ENCODE assay signal across 9 cellular contexts in the genomic region with DNA sequence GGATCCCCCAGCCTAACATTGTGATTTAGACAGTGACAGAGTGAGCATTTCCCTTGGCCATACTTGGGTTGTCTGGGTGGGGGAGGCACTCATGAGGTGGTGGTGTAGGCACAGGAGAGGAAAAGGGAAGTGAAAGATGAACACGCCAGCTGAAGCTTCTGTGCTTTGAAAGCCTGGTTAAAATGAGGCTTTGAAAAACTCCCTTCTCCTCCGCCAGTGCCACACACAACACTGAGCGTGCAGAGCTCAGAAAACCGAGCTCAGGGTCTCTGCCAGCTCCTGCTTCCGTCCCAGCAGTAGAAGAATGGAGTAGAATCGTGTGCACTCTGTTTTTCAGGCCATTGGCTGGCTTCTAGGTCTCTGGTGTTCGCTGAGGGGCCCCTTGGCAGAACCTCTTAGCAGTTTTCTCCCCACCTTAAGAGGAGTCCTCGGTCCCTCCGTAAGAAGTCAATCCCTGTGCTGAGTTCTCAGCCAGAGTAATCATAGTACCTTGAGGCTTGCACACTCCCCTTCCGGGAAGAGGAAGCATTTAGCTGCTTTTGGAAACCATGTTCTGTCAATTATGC. TPM values are rescaled to one million over a fixed set of nuclear protein-coding genes. Genes with fewer than 3 reads are reported as not detected.
DNase-seq lines count a peak whose midpoint lies in the region; ATAC-seq and TF ChIP-seq lines count a peak whose summit lies in the region.
"Had no signal": no experiment of that assay in that cellular context is flagged by ENCODE, and none has a peak within 500 bp of the region (broad histone marks: within the 10 kb centered on the region; RNA-seq: fewer than 3 reads in every experiment).

No MANE protein-coding gene starts in this region.

- H3K27me3 Mint-ChIP-seq in dendritic cell treated with granulocyte-macrophage colony-stimulating factor and Interleukin-4, amounts not matched to agents 40 ng/mL and 50 ng/mL, for 4 days, result no peaks in the 10 kb centered on the region

- H3K36me3 Mint-ChIP-seq in dendritic cell treated with granulocyte-macrophage colony-stimulating factor and Interleukin-4, amounts not matched to agents 40 ng/mL and 50 ng/mL, for 4 days (ENCODE audit: low read depth), result peaks cover 52% of the 10 kb centered on the region

- H3K4me3 ChIP-seq in brain microvascular endothelial cell (ENCODE audit: low read depth, low read length) (no peak overlapping the region), foreskin fibroblast (ENCODE audit: low read depth in 1 of 2, low read length in 2 of 2) (no peak overlapping the region)

- H3K4me1 Mint-ChIP-seq in dendritic cell treated with granulocyte-macrophage colony-stimulating factor and Interleukin-4, amounts not matched to agents 40 ng/mL and 50 ng/mL, for 4 days (ENCODE audit: low read depth), result peaks cover 81% of the 10 kb centered on the region

- H3K27ac Mint-ChIP-seq in dendritic cell treated with granulocyte-macrophage colony-stimulating factor and Interleukin-4, amounts not matched to agents 40 ng/mL and 50 ng/mL, for 4 days, result peak overlapping the region; percentile 97

- no peaks in the 10 kb centered on the region for H3K27me3 ChIP-seq in brain microvascular endothelial cell (replicated peaks)

- DNase-seq in SKM-1 (lab: John Stamatoyannopoulos, UW; ENCODE audit: unreplicated experiment) (peak; percentile 72), sciatic nerve (ENCODE audit: low spot score) (no peak), brain microvascular endothelial cell (no peak), NCI-H226 (no peak), foreskin fibroblast (no peak)

- in situ Hi-C loops in brain microvascular endothelial cell (cut with HindIII; ENCODE audit: low pct_ligation_motif_present, low sequenced_read_pairs), result no loop called here

- peak; percentile 86 for ATAC-seq in GM19023 (IDR thresholded peaks at IDR 0.05; ENCODE audit: unreplicated experiment)
- peak; percentile 88 for ATAC-seq in HG02943 (IDR thresholded peaks at IDR 0.05; ENCODE audit: low read depth, unreplicated experiment)
- peak; percentile 53 for ATAC-seq in sciatic nerve

- H3K36me3 ChIP-seq in brain microvascular endothelial cell (replicated peaks), result peaks cover 2% of the 10 kb centered on the region

- intact Hi-C loops in dendritic cell treated with granulocyte-macrophage colony-stimulating factor and Interleukin-4, amounts not matched to agents 40 ng/mL and 50 ng/mL, for 4 days (cut with micrococcal nuclease), result loop anchor here (2.0 to 5.0 kb wide), 2 partner anchors 16 to 35 kb away; no protein-coding TSS in a partner anchor
- intact Hi-C loops in sciatic nerve (cut with DNase I), result no loop called here

- no peak overlapping the region for H3K27ac ChIP-seq in brain microvascular endothelial cell

- TF ChIP-seq CTCF in brain microvascular endothelial cell (IDR thresholded peaks at IDR 0.05; ENCODE audit: low read depth, low read length, missing control alignments) (no peak), foreskin fibroblast (IDR thresholded peaks at IDR 0.05; ENCODE audit: low read depth, low read length) (no peak)

- H3K9me3 Mint-ChIP-seq in dendritic cell treated with granulocyte-macrophage colony-stimulating factor and Interleukin-4, amounts not matched to agents 40 ng/mL and 50 ng/mL, for 4 days, result no peaks in the 10 kb centered on the region

- H3K4me3 Mint-ChIP-seq in dendritic cell treated with granulocyte-macrophage colony-stimulating factor and Interleukin-4, amounts not matched to agents 40 ng/mL and 50 ng/mL, for 4 days, result peak overlapping the region; percentile 64

RNA-seq across cellular contexts. Expression of gene PLEKHM2, which starts 12.9 kb away (rescaled TPM):
- total RNA-seq in sciatic nerve, result 67.8 TPM

RNA-seq across cellular contexts. Expression of gene SLC25A34, which starts 39.0 kb away (rescaled TPM):
- 1.6 TPM for total RNA-seq in sciatic nerve

RNA-seq across cellular contexts. Expression of gene TMEM82, which starts 45.3 kb away (rescaled TPM):
- not detected for total RNA-seq in sciatic nerve
- total RNA-seq: kidney epithelial cell had no signal
